In genomic region chr11:63914896-63915681, GRCh38 we compare ENCODE assay signal across 1 cellular context.
TF ChIP-seq lines count a peak whose summit lies in the region.

No MANE protein-coding gene starts in this region.

TF ChIP-seq in HepG2, 621 proteins besides CTCF, POLR2A, EP300 and RAD21:
- TF ChIP-seq MXD3 (CRISPR knock-in tag; IDR thresholded peaks at IDR 0.05) (no peak), ZNF660 (CRISPR knock-in tag; IDR thresholded peaks at IDR 0.05; ENCODE audit: borderline replicate concordance, low read depth) (no peak), NONO (IDR thresholded peaks at IDR 0.05) (no peak), NONO (CRISPR knock-in tag; conservative IDR thresholded peaks at IDR 0.05) (no peak), SRY (CRISPR knock-in tag; IDR thresholded peaks at IDR 0.05) (no peak), HNRNPL (IDR thresholded peaks at IDR 0.05; ENCODE audit: low read depth, low read length) (0 out of 2 replicates have a peak, but pooled peaks have one; percentile 33), CSRNP2 (CRISPR knock-in tag; conservative IDR thresholded peaks at IDR 0.05; ENCODE audit: low read depth) (no peak), AKAP8 (CRISPR knock-in tag; IDR thresholded peaks at IDR 0.05) (no peak), ZSCAN5A (CRISPR knock-in tag; IDR thresholded peaks at IDR 0.05; ENCODE audit: borderline replicate concordance) (no peak), USF2 (IDR thresholded peaks at IDR 0.05; ENCODE audit: low read depth, low read length) (no peak), USF2 (CRISPR knock-in tag; IDR thresholded peaks at IDR 0.05; ENCODE audit: borderline replicate concordance) (no peak), ETV6 (CRISPR knock-in tag; conservative IDR thresholded peaks at IDR 0.05) (no peak), ZHX1 (CRISPR knock-in tag; IDR thresholded peaks at IDR 0.05; ENCODE audit: low read depth) (no peak), CHCHD3 (CRISPR knock-in tag; IDR thresholded peaks at IDR 0.05) (no peak), DMTF1 (CRISPR knock-in tag; IDR thresholded peaks at IDR 0.05) (no peak), ZBTB33 (CRISPR knock-in tag; IDR thresholded peaks at IDR 0.05) (peak; percentile 79; the same call in 1 of the 2 replicates), TBX3 (IDR thresholded peaks at IDR 0.05; ENCODE audit: borderline replicate concordance) (no peak), ZNF530 (CRISPR knock-in tag; IDR thresholded peaks at IDR 0.05; ENCODE audit: low read depth) (no peak)
